ENCODE assay signal across 9 cellular contexts in the genomic region with DNA sequence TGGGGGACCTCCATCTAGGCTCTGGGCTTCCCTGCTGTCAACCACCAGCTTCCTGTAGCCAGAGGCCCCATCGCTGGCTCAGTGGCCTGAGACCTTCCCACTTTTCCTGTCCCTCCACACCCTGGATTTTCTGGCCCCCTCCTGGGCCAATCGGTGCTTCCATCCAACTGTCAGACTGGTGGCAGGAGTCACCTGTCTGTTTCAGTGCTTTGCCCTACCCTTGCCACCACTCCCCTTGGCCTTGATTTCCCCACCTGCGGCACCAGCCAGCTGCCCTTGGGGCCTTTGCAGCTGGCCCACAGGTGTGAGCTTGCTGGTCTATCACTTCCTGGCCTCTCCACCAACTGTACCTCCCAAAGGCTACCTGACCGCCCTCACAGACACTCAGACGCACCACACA. TPM values are rescaled to one million over a fixed set of nuclear protein-coding genes. Genes with fewer than 3 reads are reported as not detected.
"Had no signal": no experiment of that assay in that cellular context is flagged by ENCODE, and none has a peak within 500 bp of the region (broad histone marks: within the 10 kb centered on the region; RNA-seq: fewer than 3 reads in every experiment).

No MANE protein-coding gene starts in this region.

- H3K27ac Mint-ChIP-seq: HFFc6 had no signal

- H2AFZ ChIP-seq: GM23248 had no signal

- H3K36me3 ChIP-seq: HAP-1 had no signal

- H3K4me3 ChIP-seq: GM23248, HAP-1 had no signal

- H3K9ac ChIP-seq: GM23248 had no signal

- H3K4me3 Mint-ChIP-seq: HFFc6 had no signal

- DNase-seq: GM23248, GOT3, HFFc6, IMR-90 had no signal

- H3K27ac ChIP-seq: GM23248 had no signal

- ATAC-seq: HCT116 had no signal

- H3K4me1 ChIP-seq: HAP-1 had no signal

- H3K9me3 ChIP-seq: HAP-1 had no signal

RNA-seq across cellular contexts. Expression of gene IGLON5, which starts 18.0 kb away (rescaled TPM):
- total RNA-seq: GM23248, HFFc6, HT-29, IMR-90 had no signal
- polyA plus RNA-seq: GM23248, IMR-90 had no signal

RNA-seq across cellular contexts. Expression of gene CLDND2, which starts 39.4 kb away (rescaled TPM):
- total RNA-seq: GM23248, H4, IMR-90 had no signal
- polyA plus RNA-seq: IMR-90 had no signal

RNA-seq across cellular contexts. Expression of gene NKG7, which starts 43.0 kb away (rescaled TPM):
- total RNA-seq: GM23248, H4, H7, HFFc6, HT-29, IMR-90 had no signal
- polyA plus RNA-seq: GM23248, IMR-90 had no signal
